Comparison of ENCODE assay signal across 8 cellular contexts in the genomic region with DNA sequence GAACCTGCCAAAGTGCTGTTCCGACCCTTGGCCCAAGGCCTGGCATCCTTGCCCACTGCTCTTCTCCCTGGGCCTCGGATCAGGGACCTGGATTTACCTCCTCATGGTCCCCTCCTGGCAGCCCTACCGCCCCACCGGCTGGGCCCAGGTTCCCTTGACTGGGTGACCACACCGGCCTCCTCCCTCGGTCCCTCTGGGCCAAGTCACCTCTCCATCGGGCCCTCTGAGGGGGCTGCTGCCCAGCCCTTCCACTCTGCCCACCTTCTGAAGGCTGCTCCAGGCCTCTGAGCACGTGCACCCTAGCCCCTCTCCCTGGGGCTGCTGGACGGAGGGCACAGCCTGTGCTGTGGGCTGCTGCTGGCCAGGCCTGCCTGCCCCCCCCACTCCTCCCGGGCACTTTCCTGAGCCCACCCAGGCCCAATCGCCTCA. TPM values are rescaled to one million over a fixed set of nuclear protein-coding genes. Genes with fewer than 3 reads are reported as not detected.
A peak's percentile ranks its signal among the peaks of the same experiment; 100 is the strongest.
DNase-seq lines count a peak whose midpoint lies in the region; ATAC-seq and TF ChIP-seq lines count a peak whose summit lies in the region.

No MANE protein-coding gene starts in this region.

- TF ChIP-seq CTCF in fibroblast of pulmonary artery (IDR thresholded peaks at IDR 0.05; ENCODE audit: low read length, missing control alignments) = no peak

- DNase-seq in SJSA1 (ENCODE audit: low read depth in 1 of 2, low spot score in 2 of 2) (peak in 1 of 2 experiments; percentile 45), fibroblast of pulmonary artery (ENCODE audit: low read depth) (no peak), sciatic nerve (ENCODE audit: low spot score) (no peak), COLO668 (lab: John Stamatoyannopoulos, UW; ENCODE audit: unreplicated experiment) (no peak), iPS-NIHi7 (ENCODE audit: extremely low spot score) (no peak), retina (no peak)

- peaks cover 2% of the 10 kb centered on the region for H3K9me3 ChIP-seq in SJSA1 (replicated peaks)

- no peak overlapping the region for H3K27ac ChIP-seq in SJSA1

- intact Hi-C loops in sciatic nerve (cut with DNase I) = no loop called here

- peak overlapping the region; percentile 65 for H3K4me3 ChIP-seq in SJSA1
- peak overlapping the region; percentile 76 for H3K4me3 ChIP-seq in fibroblast of pulmonary artery (replicated peaks; ENCODE audit: low read depth, low read length)

- ATAC-seq in GM18511 (IDR thresholded peaks at IDR 0.05; ENCODE audit: unreplicated experiment) (peak; percentile 2), sciatic nerve (peak; percentile 12), HG03378 (IDR thresholded peaks at IDR 0.05; ENCODE audit: unreplicated experiment) (no peak)

- peaks cover 14% of the 10 kb centered on the region for H3K4me1 ChIP-seq in SJSA1 (replicated peaks)

- no peaks in the 10 kb centered on the region for H3K36me3 ChIP-seq in SJSA1

- H3K27me3 ChIP-seq in SJSA1 (replicated peaks) = no peaks in the 10 kb centered on the region

RNA-seq across cellular contexts. Expression of gene MMEL1, which starts 9.3 kb away (rescaled TPM):
- total RNA-seq in SJSA1 (2014; rRNA removed; shearing (Covaris generic)) = not detected in 2 replicates
- total RNA-seq in sciatic nerve = 1.7 TPM

RNA-seq across cellular contexts. Expression of gene PRXL2B, which starts 55.6 kb away (rescaled TPM):
- 15.2 and 16.4 TPM in 2 replicates for total RNA-seq in SJSA1 (2014; rRNA removed; shearing (Covaris generic))
- total RNA-seq in sciatic nerve = 23.9 TPM
